8 cellular contexts compared by ENCODE assay signal in the genomic region with DNA sequence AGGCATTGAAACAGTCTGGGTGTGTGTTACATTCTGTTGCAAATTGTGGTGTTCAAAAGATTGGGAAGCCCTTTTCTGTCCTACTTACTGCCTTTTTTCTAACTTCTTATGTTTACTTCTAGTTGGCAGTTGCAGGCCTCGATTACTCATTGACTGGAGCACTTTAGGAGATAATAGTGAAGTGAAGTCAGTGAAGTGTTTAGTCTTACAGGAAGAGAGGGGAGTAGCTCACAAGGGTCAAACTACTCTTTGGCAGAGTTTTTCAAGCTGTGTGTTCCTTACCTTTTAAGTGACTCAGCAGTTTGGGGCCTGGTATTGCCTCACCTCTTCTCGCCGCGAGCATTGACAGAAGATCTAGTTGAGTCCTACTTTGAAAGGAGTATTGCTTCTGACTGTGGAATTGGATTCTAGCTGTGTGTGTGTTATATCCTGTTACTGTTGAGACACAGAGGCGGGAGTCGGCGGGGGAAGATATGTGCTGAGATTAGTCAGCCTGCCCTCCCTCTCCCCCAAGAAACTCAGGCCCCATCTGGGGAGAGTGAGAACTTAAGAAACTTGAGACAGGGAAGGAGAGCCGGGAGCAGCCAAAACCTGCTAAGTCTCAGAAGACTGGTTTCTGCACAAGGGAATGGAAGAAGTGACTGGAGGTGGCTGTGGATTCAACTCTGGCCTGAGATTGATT. TPM values are rescaled to one million over a fixed set of nuclear protein-coding genes. Genes with fewer than 3 reads are reported as not detected.
DNase-seq lines count a peak whose midpoint lies in the region; ATAC-seq and TF ChIP-seq lines count a peak whose summit lies in the region.

No MANE protein-coding gene starts in this region.

- H3K4me1 ChIP-seq in DOHH2 (ENCODE audit: control insufficient read depth, low read length): peaks cover 24% of the 10 kb centered on the region

- peaks cover 18% of the 10 kb centered on the region for H3K79me2 ChIP-seq in DOHH2 (ENCODE audit: control insufficient read depth, low read length)

- no peaks in the 10 kb centered on the region for H3K27me3 ChIP-seq in DOHH2 (ENCODE audit: control insufficient read depth, low read length)

- no peaks in the 10 kb centered on the region for H3K9me2 ChIP-seq in DOHH2 (replicated peaks; ENCODE audit: control insufficient read depth, low read length)

- H3K4me3 ChIP-seq in DOHH2 (ENCODE audit: low read length): no peak overlapping the region

- peak overlapping the region; percentile 27; the same call in 1 of the 2 replicates for H3K4me2 ChIP-seq in DOHH2 (ENCODE audit: low read length)

- H4K20me1 ChIP-seq in DOHH2 (ENCODE audit: control insufficient read depth, insufficient read depth, low read depth, low read length): peaks cover 4% of the 10 kb centered on the region; the same call in 1 of the 2 replicates

- H3K27ac ChIP-seq in DOHH2 (ENCODE audit: low read depth, low read length): no peak overlapping the region

- H3K36me3 ChIP-seq in DOHH2 (ENCODE audit: control insufficient read depth, low read length): peaks cover under 1% of the 10 kb centered on the region

- ATAC-seq in GM21786 (IDR thresholded peaks at IDR 0.05; ENCODE audit: unreplicated experiment): peak; percentile 65
- ATAC-seq in HG03280 (IDR thresholded peaks at IDR 0.05; ENCODE audit: unreplicated experiment): no peak

- TF ChIP-seq CTCF in DOHH2 (IDR thresholded peaks at IDR 0.05; ENCODE audit: low read depth, low read length, poor library complexity, severe bottlenecking): no peak

- DNase-seq in M059J (ENCODE audit: low read depth) (peak; percentile 99), fibroblast of peridontal ligament (ENCODE audit: extremely low read depth) (peak; percentile 97), non-pigmented ciliary epithelial cell (ENCODE audit: low read depth) (peak; percentile 97), NCI-H1694 treated with DMSO at 0.1 percent for 48 hours (lab: John Stamatoyannopoulos, UW) (no peak)
- peak; percentile 22 to 33 for DNase-seq in activated CD4-positive, alpha-beta T cell treated with anti-CD3 and anti-CD28 coated beads, Interleukin-2, amount 50 U/mL, for 4 hours

- H3F3A ChIP-seq in DOHH2 (ENCODE audit: control insufficient read depth, insufficient read depth): no peaks in the 10 kb centered on the region

- H3K9me3 ChIP-seq in DOHH2 (ENCODE audit: control insufficient read depth, insufficient read depth, low read length): no peaks in the 10 kb centered on the region

RNA-seq across cellular contexts. Expression of a gene that starts 19.3 kb away (rescaled TPM):
- 40.6 and 64.3 TPM in 2 replicates for total RNA-seq in M059J (2014; rRNA removed; shearing (Covaris generic))

RNA-seq across cellular contexts. Expression of a gene that starts 30.5 kb away (rescaled TPM):
- 28.6 and 30.3 TPM in 2 replicates for total RNA-seq in M059J (2014; rRNA removed; shearing (Covaris generic))
